13 cellular contexts compared by ENCODE assay signal in the genomic region with DNA sequence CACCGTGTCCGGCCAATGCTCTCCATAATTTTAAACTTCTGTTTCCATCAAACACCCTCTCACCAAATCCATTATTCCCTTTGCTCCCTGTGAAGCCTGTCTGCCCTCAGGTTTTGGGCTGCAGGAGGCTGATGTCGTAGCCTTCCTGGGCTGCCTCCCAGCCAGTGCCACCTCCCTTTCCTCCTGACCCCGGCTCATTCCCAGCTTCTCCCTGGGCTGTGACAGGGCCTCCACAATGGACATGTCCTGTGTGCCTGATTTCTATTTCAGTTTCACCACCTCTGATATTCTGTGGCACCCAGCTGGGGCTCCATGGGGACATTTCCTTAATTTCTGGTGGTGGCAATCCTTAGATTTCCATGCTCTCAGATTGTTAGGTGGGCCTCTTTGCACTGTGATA. TPM values are rescaled to one million over a fixed set of nuclear protein-coding genes. Genes with fewer than 3 reads are reported as not detected.
A peak's percentile ranks its signal among the peaks of the same experiment; 100 is the strongest.
DNase-seq lines count a peak whose midpoint lies in the region; ATAC-seq and TF ChIP-seq lines count a peak whose summit lies in the region.
"Had no signal": no experiment of that assay in that cellular context is flagged by ENCODE, and none has a peak within 500 bp of the region (broad histone marks: within the 10 kb centered on the region; RNA-seq: fewer than 3 reads in every experiment).

No MANE protein-coding gene starts in this region.

- no peak for TF ChIP-seq POLR2A in right lobe of liver (IDR thresholded peaks at IDR 0.05)

- H4K8ac ChIP-seq in mesenchymal stem cell (ENCODE audit: low read length): peak overlapping the region; percentile 82

- intact Hi-C loops in right lobe of liver (cut with DNase I): no loop called here

- no peak overlapping the region for H2BK5ac ChIP-seq in mesenchymal stem cell (ENCODE audit: low read depth, low read length, poor library complexity, severe bottlenecking)

- no peak overlapping the region for H3K4me2 ChIP-seq in mesenchymal stem cell (ENCODE audit: low read length, poor library complexity, severe bottlenecking)

- H3K4ac ChIP-seq in mesenchymal stem cell (ENCODE audit: low read depth in 1 of 2, low read length in 2 of 2): peak overlapping the region in 1 of 2 experiments; percentile 21

- H3K4me3 ChIP-seq in SJCRH30 (no peak overlapping the region), mesenchymal stem cell (ENCODE audit: insufficient read depth in 1 of 2, low read depth in 1 of 2, low read length in 2 of 2) (no peak overlapping the region), right lobe of liver (no peak overlapping the region)

- H2AK5ac ChIP-seq in mesenchymal stem cell (ENCODE audit: low read length, severe bottlenecking): no peak overlapping the region

- peak overlapping the region; percentile 52 for H3K27ac Mint-ChIP-seq in nephron progenitor cell
- H3K27ac Mint-ChIP-seq: CD4-positive, CD25-positive, alpha-beta regulatory T cell; CD8-positive, alpha-beta memory T cell; H9 had no signal

- no peak for TF ChIP-seq CTCF in nephron progenitor cell (IDR thresholded peaks at IDR 0.05)
- TF ChIP-seq CTCF in right lobe of liver (IDR thresholded peaks at IDR 0.05): no peak

- no peak overlapping the region for H3K4me3 Mint-ChIP-seq in nephron progenitor cell
- H3K4me3 Mint-ChIP-seq: CD4-positive, CD25-positive, alpha-beta regulatory T cell; CD8-positive, alpha-beta memory T cell; H9 had no signal

- peak overlapping the region in 1 of 2 experiments; percentile 43 for H3K18ac ChIP-seq in mesenchymal stem cell (ENCODE audit: low read depth in 1 of 2, low read length in 2 of 2)

- H3K27ac ChIP-seq in SJCRH30 (peak overlapping the region; percentile 86), mesenchymal stem cell (ENCODE audit: low read length, poor library complexity, severe bottlenecking) (peak overlapping the region; percentile 28), right lobe of liver (no peak overlapping the region)

- no peaks in the 10 kb centered on the region for H3K27me3 ChIP-seq in SJCRH30
- H3K27me3 ChIP-seq in mesenchymal stem cell (ENCODE audit: control insufficient read depth in 1 of 2, insufficient read depth in 1 of 2, low read length in 2 of 2): peaks cover 0 to 9% of the 10 kb centered on the region in 2 experiments
- H3K27me3 ChIP-seq in right lobe of liver: peaks cover 0 to 35% of the 10 kb centered on the region in 2 donors
- H3K27me3 ChIP-seq: BE2C had no signal

- no peaks in the 10 kb centered on the region for H3K27me3 Mint-ChIP-seq in nephron progenitor cell (ENCODE audit: low read depth, poor library complexity)

- H3K9ac ChIP-seq in mesenchymal stem cell (ENCODE audit: low read length): no peak overlapping the region

- H3K79me1 ChIP-seq in mesenchymal stem cell (replicated peaks; ENCODE audit: low read length, poor library complexity, severe bottlenecking): no peaks in the 10 kb centered on the region

- no peak overlapping the region for H3K14ac ChIP-seq in mesenchymal stem cell (ENCODE audit: low read length in 2 of 2)

- no peak overlapping the region for H2AFZ ChIP-seq in mesenchymal stem cell (ENCODE audit: low read depth, low read length)

- peak overlapping the region in 1 of 2 experiments; percentile 54 for H2BK12ac ChIP-seq in mesenchymal stem cell (ENCODE audit: low read length in 2 of 2)

- H3K4me1 ChIP-seq in SJCRH30: peaks cover 67% of the 10 kb centered on the region
- peaks cover 3% of the 10 kb centered on the region for H3K4me1 ChIP-seq in mesenchymal stem cell (ENCODE audit: control insufficient read depth, insufficient read depth, low read depth, low read length)
- no peaks in the 10 kb centered on the region for H3K4me1 ChIP-seq in right lobe of liver

- H4K91ac ChIP-seq in mesenchymal stem cell (ENCODE audit: low read length): peak overlapping the region; percentile 86

- no peaks in the 10 kb centered on the region for H3K36me3 Mint-ChIP-seq in nephron progenitor cell (ENCODE audit: low read depth)
- H3K36me3 Mint-ChIP-seq: CD4-positive, CD25-positive, alpha-beta regulatory T cell had no signal

- no peak overlapping the region for H3K23ac ChIP-seq in mesenchymal stem cell (ENCODE audit: low read length in 2 of 2)

- no peak for ATAC-seq in right lobe of liver

- no peaks in the 10 kb centered on the region for H3K9me3 ChIP-seq in SJCRH30 (replicated peaks)
- no peaks in the 10 kb centered on the region for H3K9me3 ChIP-seq in mesenchymal stem cell (ENCODE audit: control insufficient read depth, low read length)
- no peaks in the 10 kb centered on the region for H3K9me3 ChIP-seq in right lobe of liver
- H3K9me3 ChIP-seq: BE2C, Caco-2 had no signal

- no peaks in the 10 kb centered on the region for H3K36me3 ChIP-seq in SJCRH30
- no peaks in the 10 kb centered on the region for H3K36me3 ChIP-seq in mesenchymal stem cell (ENCODE audit: control insufficient read depth in 1 of 2, insufficient read depth in 2 of 2, low read depth in 1 of 2, low read length in 2 of 2)
- no peaks in the 10 kb centered on the region for H3K36me3 ChIP-seq in right lobe of liver
- H3K36me3 ChIP-seq: BE2C had no signal

- 72% methylated on average over 4 of the region's 4 CpGs for WGBS in mesenchymal stem cell
- 51% methylated on average over 4 of the region's 4 CpGs for WGBS in right lobe of liver (ENCODE audit: insufficient coverage, low coverage, low lambda C conversion rate, missing lambda C conversion rate)

- peaks cover 10% of the 10 kb centered on the region for H3K9me3 Mint-ChIP-seq in nephron progenitor cell
- H3K9me3 Mint-ChIP-seq: CD4-positive, CD25-positive, alpha-beta regulatory T cell had no signal

- H2BK120ac ChIP-seq in mesenchymal stem cell (ENCODE audit: low read depth, low read length): peak overlapping the region; percentile 49

- no peaks in the 10 kb centered on the region for H3K4me1 Mint-ChIP-seq in nephron progenitor cell
- H3K4me1 Mint-ChIP-seq: CD4-positive, CD25-positive, alpha-beta regulatory T cell; CD8-positive, alpha-beta memory T cell had no signal

- DNase-seq in SJCRH30: peak in 1 of 2 experiments; percentile 57
- no peak for DNase-seq in mesenchymal stem cell
- DNase-seq in nephron progenitor cell: no peak
- DNase-seq in right lobe of liver: no peak
- no peak for DNase-seq in AG20443 (ENCODE audit: low spot score)
- DNase-seq in NCI-H1092 treated with DMSO at 0.1 percent for 48 hours (lab: John Stamatoyannopoulos, UW): no peak
- DNase-seq: BE2C; C1 segment of cervical spinal cord; CD4-positive, CD25-positive, alpha-beta regulatory T cell; CD8-positive, alpha-beta memory T cell; H9 had no signal

- peak overlapping the region; percentile 52 for H2BK15ac ChIP-seq in mesenchymal stem cell (ENCODE audit: low read depth, poor library complexity, severe bottlenecking)

RNA-seq across cellular contexts. Expression of a gene that starts 28.8 kb away (rescaled TPM):
- 0.13 and 0.22 TPM in 2 replicates for total RNA-seq in SJCRH30 (2014; rRNA removed; shearing (Covaris generic))
- polyA plus RNA-seq in mesenchymal stem cell (2013, experiment 1 of 2): 1.4 TPM
- polyA plus RNA-seq in mesenchymal stem cell (2013, experiment 2 of 2): 1.2 TPM
- total RNA-seq in right lobe of liver: under 1 TPM; 0.06 to 0.70 (median 0.12) TPM
- total RNA-seq: A172; CD4-positive, CD25-positive, alpha-beta regulatory T cell; CD8-positive, alpha-beta memory T cell had no signal
- polyA plus RNA-seq: CD4-positive, CD25-positive, alpha-beta regulatory T cell; CD8-positive, alpha-beta memory T cell had no signal

Comparison
In these comparisons a context has a peak if more than half of its experiments do, and no peak if none do; other contexts are left out.
1. H3K27ac ChIP-seq: peak in SJCRH30 (single experiment) and mesenchymal stem cell (single experiment); none in right lobe of liver (0 of 3).